9 cellular contexts compared by ENCODE assay signal in genomic region chr16:87952751-87953150, GRCh38. TPM values are rescaled to one million over a fixed set of nuclear protein-coding genes. Genes with fewer than 3 reads are reported as not detected.
DNase-seq lines count a peak whose midpoint lies in the region; ATAC-seq and TF ChIP-seq lines count a peak whose summit lies in the region.
"Had no signal": no experiment of that assay in that cellular context is flagged by ENCODE, and none has a peak within 500 bp of the region (broad histone marks: within the 10 kb centered on the region; RNA-seq: fewer than 3 reads in every experiment).

No MANE protein-coding gene starts in this region.

- H3K27ac ChIP-seq in stomach, result peak overlapping the region in 4 of 5 donors; percentile 92 to 97 (median 95)

- TF ChIP-seq EP300 in stomach (IDR thresholded peaks at IDR 0.05), result no peak

- no peak for TF ChIP-seq CTCF in stomach (IDR thresholded peaks at IDR 0.05)

- no peak for TF ChIP-seq POLR2A in stomach (IDR thresholded peaks at IDR 0.05)

- POLR2A ChIA-PET in activated CD4-positive, alpha-beta T cell treated with anti-CD3 and anti-CD28 coated beads, Interleukin-2, amount 10 ng/mL, durations not matched to agents 7 days and 5 days (lab: Charles Lee), result interaction anchor here (1.2 kb wide), 1 partner anchor 56 kb away, joined by 4 read pairs; no protein-coding TSS in a partner anchor

- H3K4me1 ChIP-seq in stomach, result peaks cover 36 to 71% (median 59%) of the 10 kb centered on the region in 4 donors

- H3K27me3 ChIP-seq in stomach, result no peaks in the 10 kb centered on the region

- H3K9me3 Mint-ChIP-seq in activated CD4-positive, alpha-beta T cell treated with anti-CD3 and anti-CD28 coated beads, Interleukin-2, amount 10 ng/mL, durations not matched to agents 7 days and 5 days, result peaks cover under 1% of the 10 kb centered on the region
- H3K9me3 Mint-ChIP-seq in activated T-helper 17 cell treated with anti-CD3 and anti-CD28 coated beads, Interleukin-2, amount 50 U/mL, for 72 hours, result no peaks in the 10 kb centered on the region
- no peaks in the 10 kb centered on the region for H3K9me3 Mint-ChIP-seq in immature natural killer cell

- H3K4me3 ChIP-seq in stomach, result peak overlapping the region in 2 of 4 donors; percentile 70 to 91

- H3K36me3 Mint-ChIP-seq in activated CD4-positive, alpha-beta T cell treated with anti-CD3 and anti-CD28 coated beads, Interleukin-2, amount 10 ng/mL, durations not matched to agents 7 days and 5 days (ENCODE audit: low read depth), result peaks cover 33% of the 10 kb centered on the region
- peaks cover 56% of the 10 kb centered on the region for H3K36me3 Mint-ChIP-seq in activated T-helper 17 cell treated with anti-CD3 and anti-CD28 coated beads, Interleukin-2, amount 50 U/mL, for 72 hours (ENCODE audit: low read depth)
- H3K36me3 Mint-ChIP-seq in immature natural killer cell, result peaks cover 0 to 15% (median 0%) of the 10 kb centered on the region in 3 donors

- peaks cover 0 to 21% (median 12%) of the 10 kb centered on the region in 4 donors for H3K36me3 ChIP-seq in stomach

- H3K9me3 ChIP-seq in stomach, result no peaks in the 10 kb centered on the region

- CTCF ChIA-PET in activated CD4-positive, alpha-beta T cell treated with anti-CD3 and anti-CD28 coated beads, Interleukin-2, amount 10 ng/mL, durations not matched to agents 7 days and 5 days (lab: Charles Lee), result interaction anchor here (0.8 to 1.6 kb wide), 4 partner anchors 10 to 174 kb away, joined by 3 to 5 read pairs (median 4); no protein-coding TSS in a partner anchor

- ATAC-seq in activated T-helper 17 cell treated with anti-CD3 and anti-CD28 coated beads, Interleukin-2, amount 50 U/mL, for 72 hours (replicated peaks), result no peak
- no peak for ATAC-seq in GM18502 (IDR thresholded peaks at IDR 0.05; ENCODE audit: poor library complexity, unreplicated experiment)

- intact Hi-C loops in stomach (cut with DNase I; ENCODE audit: low total_unique reads), result no loop called here

- H3K27ac Mint-ChIP-seq in activated CD4-positive, alpha-beta T cell treated with anti-CD3 and anti-CD28 coated beads, Interleukin-2, amount 10 ng/mL, durations not matched to agents 7 days and 5 days, result peak overlapping the region; percentile 91
- peak overlapping the region; percentile 99 for H3K27ac Mint-ChIP-seq in activated T-helper 17 cell treated with anti-CD3 and anti-CD28 coated beads, Interleukin-2, amount 50 U/mL, for 72 hours
- peak overlapping the region; percentile 91 to 98 (median 94) for H3K27ac Mint-ChIP-seq in immature natural killer cell

- peaks cover 81% of the 10 kb centered on the region for H3K4me1 Mint-ChIP-seq in activated CD4-positive, alpha-beta T cell treated with anti-CD3 and anti-CD28 coated beads, Interleukin-2, amount 10 ng/mL, durations not matched to agents 7 days and 5 days
- H3K4me1 Mint-ChIP-seq in activated T-helper 17 cell treated with anti-CD3 and anti-CD28 coated beads, Interleukin-2, amount 50 U/mL, for 72 hours, result peaks cover 34% of the 10 kb centered on the region
- peaks cover 64 to 67% of the 10 kb centered on the region in 2 donors for H3K4me1 Mint-ChIP-seq in immature natural killer cell

- no peak for DNase-seq in activated CD4-positive, alpha-beta T cell treated with anti-CD3 and anti-CD28 coated beads, Interleukin-2, amount 10 ng/mL, durations not matched to agents 7 days and 5 days
- DNase-seq in activated CD4-positive, alpha-beta T cell treated with anti-CD3 and anti-CD28 coated beads, Interleukin-2, amount 50 U/mL, for 1 hour, result no peak
- DNase-seq in immature natural killer cell, result no peak
- DNase-seq in stomach, result no peak
- DNase-seq in hippocampal formation (lab: John Stamatoyannopoulos, UW), result no peak
- DNase-seq in DMS53 (lab: John Stamatoyannopoulos, UW), result no peak

- H3K27me3 Mint-ChIP-seq in activated CD4-positive, alpha-beta T cell treated with anti-CD3 and anti-CD28 coated beads, Interleukin-2, amount 10 ng/mL, durations not matched to agents 7 days and 5 days, result no peaks in the 10 kb centered on the region
- no peaks in the 10 kb centered on the region for H3K27me3 Mint-ChIP-seq in activated T-helper 17 cell treated with anti-CD3 and anti-CD28 coated beads, Interleukin-2, amount 50 U/mL, for 72 hours
- H3K27me3 Mint-ChIP-seq in immature natural killer cell (ENCODE audit: low read depth in 3 of 3), result peaks cover 4 to 18% (median 5%) of the 10 kb centered on the region in 3 donors

- WGBS in stomach, 5 donors, result 88 to 95% (median 92%) methylated on average over 16 of the region's 16 CpGs

- H3K4me3 Mint-ChIP-seq in activated CD4-positive, alpha-beta T cell treated with anti-CD3 and anti-CD28 coated beads, Interleukin-2, amount 10 ng/mL, durations not matched to agents 7 days and 5 days, result peak overlapping the region; percentile 91
- H3K4me3 Mint-ChIP-seq in activated T-helper 17 cell treated with anti-CD3 and anti-CD28 coated beads, Interleukin-2, amount 50 U/mL, for 72 hours, result peak overlapping the region; percentile 97
- peak overlapping the region; percentile 85 to 88 (median 86) for H3K4me3 Mint-ChIP-seq in immature natural killer cell

RNA-seq across cellular contexts. Expression of gene BANP, which starts 1.5 kb away (rescaled TPM):
- total RNA-seq in activated CD4-positive, alpha-beta T cell treated with anti-CD3 and anti-CD28 coated beads, Interleukin-2, amount 10 ng/mL, durations not matched to agents 7 days and 5 days, result 10 to 100 TPM; 43.2 to 45.5 TPM
- total RNA-seq in activated T-helper 17 cell treated with anti-CD3 and anti-CD28 coated beads, Interleukin-2, amount 50 U/mL, for 72 hours, result 10 to 100 TPM; 46.4 to 85.9 TPM
- polyA plus RNA-seq in immature natural killer cell (10 to 100 TPM in 2 of 3 donors, 1 to 10 TPM in 1; 6.3 to 19.4 (median 10.2) TPM), stomach (10 to 100 TPM in 1 of 3 donors, 1 to 10 TPM in 2; 6.0 to 10.3 (median 7.5) TPM)
- 100 to 1,000 TPM in 1 of 5 donors, 10 to 100 TPM in 4; 17.4 to 144 (median 71.2) TPM for total RNA-seq in stomach

RNA-seq across cellular contexts. Expression of gene CA5A, which starts 16.4 kb away (rescaled TPM):
- total RNA-seq in activated CD4-positive, alpha-beta T cell treated with anti-CD3 and anti-CD28 coated beads, Interleukin-2, amount 10 ng/mL, durations not matched to agents 7 days and 5 days, result not detected
- not detected for total RNA-seq in activated T-helper 17 cell treated with anti-CD3 and anti-CD28 coated beads, Interleukin-2, amount 50 U/mL, for 72 hours
- not detected for polyA plus RNA-seq in immature natural killer cell
- not detected for total RNA-seq in stomach
- not detected for polyA plus RNA-seq in stomach
- polyA plus RNA-seq: BJ had no signal
